In the genomic region with DNA sequence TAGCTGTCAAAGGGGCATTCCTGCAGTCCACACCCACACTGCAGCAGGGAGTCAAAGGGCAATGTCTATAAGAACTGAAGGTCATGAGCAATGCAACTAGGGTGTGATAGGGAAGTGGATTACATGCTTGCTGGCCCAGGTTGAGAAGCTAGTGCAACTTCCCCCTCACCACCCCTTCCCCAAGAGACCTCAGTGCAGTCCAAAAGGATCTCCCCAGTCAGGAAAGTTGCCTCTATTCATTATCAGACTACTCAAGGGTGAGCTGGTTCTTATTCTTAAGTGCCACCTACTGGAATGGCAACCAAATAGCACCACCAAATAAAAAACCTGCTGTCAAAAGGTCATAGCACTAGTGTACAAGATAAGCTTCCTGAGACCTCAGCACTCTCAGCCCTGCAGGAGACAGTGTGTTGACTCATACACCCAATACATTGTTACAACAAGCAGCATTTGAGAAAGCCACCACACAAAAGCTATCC, we compare ENCODE assay signal across 8 cellular contexts. TPM values are rescaled to one million over a fixed set of nuclear protein-coding genes. Genes with fewer than 3 reads are reported as not detected.
DNase-seq lines count a peak whose midpoint lies in the region; ATAC-seq and TF ChIP-seq lines count a peak whose summit lies in the region.
"Had no signal": no experiment of that assay in that cellular context is flagged by ENCODE, and none has a peak within 500 bp of the region (broad histone marks: within the 10 kb centered on the region; RNA-seq: fewer than 3 reads in every experiment).

No MANE protein-coding gene starts in this region.

- no peak for TF ChIP-seq POLR2A in tibial nerve (IDR thresholded peaks at IDR 0.05)

- H3K9me3 ChIP-seq in tibial nerve (peaks cover 0 to 26% (median 3%) of the 10 kb centered on the region in 4 donors), aorta (ENCODE audit: control insufficient read depth, low read length) (peaks cover 4% of the 10 kb centered on the region)

- intact Hi-C loops in aorta (cut with DNase I) = no loop called here

- H3K4me3 ChIP-seq in tibial nerve (no peak overlapping the region), aorta (ENCODE audit: low read length in 2 of 2) (no peak overlapping the region)
- H3K4me3 ChIP-seq: lung had no signal

- H3K4me1 ChIP-seq in tibial nerve (no peaks in the 10 kb centered on the region), aorta (ENCODE audit: control insufficient read depth in 1 of 2, insufficient read depth in 2 of 2, low read length in 2 of 2) (no peaks in the 10 kb centered on the region)

- DNase-seq in SW480 (ENCODE audit: low spot score) = peak; percentile 16
- peak; percentile 11 for DNase-seq in non-pigmented ciliary epithelial cell (ENCODE audit: low read depth)
- DNase-seq in tibial nerve (ENCODE audit: low spot score in 2 of 2) = no peak
- no peak for DNase-seq in aorta

- no peaks in the 10 kb centered on the region for H3K27me3 ChIP-seq in tibial nerve
- no peaks in the 10 kb centered on the region for H3K27me3 ChIP-seq in aorta (ENCODE audit: control insufficient read depth in 1 of 2, insufficient read depth in 2 of 2, low read length in 1 of 2)

- ATAC-seq in GM18520 (IDR thresholded peaks at IDR 0.05; ENCODE audit: unreplicated experiment) = peak; percentile 63
- peak; percentile 70 for ATAC-seq in HG03378 (IDR thresholded peaks at IDR 0.05; ENCODE audit: unreplicated experiment)
- ATAC-seq in aorta (ENCODE audit: low FRiP score) = no peak
- no peak for ATAC-seq in HG02970 (IDR thresholded peaks at IDR 0.05; ENCODE audit: low FRiP score, unreplicated experiment)

- no peak for TF ChIP-seq CTCF in tibial nerve (IDR thresholded peaks at IDR 0.05)

- H3K36me3 ChIP-seq in tibial nerve = peaks cover 0 to 11% (median 0%) of the 10 kb centered on the region in 3 donors
- no peaks in the 10 kb centered on the region for H3K36me3 ChIP-seq in aorta (ENCODE audit: control insufficient read depth in 1 of 2, insufficient read depth in 2 of 2, low read length in 1 of 2)

- H3K27ac ChIP-seq in tibial nerve = no peak overlapping the region
- no peak overlapping the region for H3K27ac ChIP-seq in aorta (ENCODE audit: low read depth in 1 of 2, low read length in 2 of 2)

- TF ChIP-seq EP300 in tibial nerve (IDR thresholded peaks at IDR 0.05) = no peak

RNA-seq across cellular contexts. Expression of gene MTERF1, which starts 28.2 kb away (rescaled TPM):
- total RNA-seq in tibial nerve (10 to 100 TPM in 1 of 4 donors, 1 to 10 TPM in 3; 4.3 to 10.8 (median 9.3) TPM), aorta (10 to 100 TPM; 10.9 to 17.1 TPM)
- polyA plus RNA-seq in aorta = 10 to 100 TPM in 1 of 2 donors, 1 to 10 TPM in 1; 8.4 to 10.3 TPM

Comparison
In these comparisons a context has a peak if more than half of its experiments do, and no peak if none do; other contexts are left out.
1. ATAC-seq: peak in GM18520 (single experiment) and HG03378 (single experiment); none in aorta (single experiment) and HG02970 (single experiment).
2. DNase-seq: peak in SW480 (single experiment) and non-pigmented ciliary epithelial cell (single experiment); none in tibial nerve (0 of 2) and aorta (0 of 2).